ENCODE assay signal across 18 cellular contexts in the genomic region with DNA sequence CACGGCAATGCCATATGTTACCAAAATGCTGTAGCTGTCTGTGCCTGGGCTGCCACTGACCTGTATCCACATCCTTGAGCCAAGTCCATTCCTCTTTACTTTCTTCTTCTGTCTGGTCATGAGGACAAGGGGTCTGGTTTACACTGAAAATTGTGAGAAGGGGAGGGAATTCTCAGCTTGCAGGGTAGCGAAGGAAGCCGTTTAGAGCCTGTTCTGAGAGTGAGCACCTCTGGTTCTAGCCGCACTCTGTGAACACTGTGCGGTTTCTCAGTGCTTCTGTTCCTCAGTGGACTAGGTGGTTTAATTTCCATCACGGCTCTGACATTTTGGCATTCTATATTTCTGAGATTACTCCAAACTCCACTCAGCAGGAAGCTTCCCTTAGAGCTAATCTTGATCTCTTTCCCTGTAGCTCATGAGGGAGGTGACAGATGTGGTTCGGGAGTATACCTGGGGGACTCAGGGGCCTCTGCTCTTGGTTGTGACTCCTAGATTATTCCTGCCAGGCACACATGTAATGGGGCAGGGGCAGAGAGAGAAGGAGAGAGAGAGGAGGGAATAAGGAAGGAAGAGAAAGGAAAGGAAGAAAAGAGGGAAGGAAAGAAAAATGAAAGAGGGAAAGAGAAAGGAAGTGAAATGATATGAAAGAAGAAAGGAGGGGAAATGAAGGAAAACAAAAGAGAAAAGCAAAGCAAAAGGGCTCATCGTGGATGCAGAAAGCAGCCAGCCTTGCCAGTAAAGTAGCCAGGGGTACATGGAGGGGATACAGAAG. TPM values are rescaled to one million over a fixed set of nuclear protein-coding genes. Genes with fewer than 3 reads are reported as not detected.
DNase-seq lines count a peak whose midpoint lies in the region; ATAC-seq and TF ChIP-seq lines count a peak whose summit lies in the region.
"Had no signal": no experiment of that assay in that cellular context is flagged by ENCODE, and none has a peak within 500 bp of the region (broad histone marks: within the 10 kb centered on the region; RNA-seq: fewer than 3 reads in every experiment).

No MANE protein-coding gene starts in this region.

- peak overlapping the region in 6 of 11 experiments; percentile 1 to 40 (median 13); a peak in 5 of 22 replicates for H3K9ac ChIP-seq in BLaER1 treated with 17β-estradiol and CSF1 and Interleukin-3, amounts not matched to agents 10 nM and 100 nM
- H3K9ac ChIP-seq in GM23248 = no peak overlapping the region

- DNase-seq in GM23248 (no peak), immature natural killer cell (no peak), NCI-H187 (lab: John Stamatoyannopoulos, UW) (no peak), iPS-NIHi7 (ENCODE audit: extremely low spot score) (no peak), AG20443 (ENCODE audit: low spot score) (no peak)
- peak; percentile 39 for DNase-seq in activated CD8-positive, alpha-beta T cell treated with anti-CD3 and anti-CD28 coated beads for 36 hours
- DNase-seq in NK-92 treated with Interleukin-12 subunit alpha and Interleukin-12 subunit beta, amount 100 ng/mL, for 24 hours (lab: John Stamatoyannopoulos, UW) = no peak
- DNase-seq: cortex of kidney; esophagus squamous epithelium; left ventricle myocardium inferior; stimulated activated naive CD4-positive, alpha-beta T cell; T-helper 9 cell; uterus had no signal

- no peak for TF ChIP-seq CTCF in activated CD8-positive, alpha-beta T cell treated with anti-CD3 and anti-CD28 coated beads for 36 hours (IDR thresholded peaks at IDR 0.05)

- no peaks in the 10 kb centered on the region for H3K9me3 ChIP-seq in BLaER1 treated with 17β-estradiol and CSF1 and Interleukin-3, amounts not matched to agents 10 nM and 100 nM (replicated peaks in 1 of 11)
- H3K9me3 ChIP-seq in GM23248 (ENCODE audit: low read depth) = no peaks in the 10 kb centered on the region
- H3K9me3 ChIP-seq: esophagus squamous epithelium, left ventricle myocardium inferior, right atrium auricular region, uterus had no signal

- peak; percentile 1 for ATAC-seq in activated CD8-positive, alpha-beta T cell treated with anti-CD3 and anti-CD28 coated beads for 36 hours

- peak overlapping the region; percentile 70 to 92 (median 86) for H3K4me2 ChIP-seq in BLaER1 treated with 17β-estradiol and CSF1 and Interleukin-3, amounts not matched to agents 10 nM and 100 nM
- H3K4me2 ChIP-seq in GM23248 (ENCODE audit: unreplicated experiment) = peak overlapping the region; percentile 28

- no peaks in the 10 kb centered on the region for H3K36me3 ChIP-seq in BLaER1 treated with 17β-estradiol and CSF1 and Interleukin-3, amounts not matched to agents 10 nM and 100 nM
- no peaks in the 10 kb centered on the region for H3K36me3 ChIP-seq in GM23248 (ENCODE audit: low read depth)
- H3K36me3 ChIP-seq: esophagus squamous epithelium, left ventricle myocardium inferior, right atrium auricular region, uterus had no signal

- no peaks in the 10 kb centered on the region for H3K9me3 Mint-ChIP-seq in activated CD8-positive, alpha-beta T cell treated with anti-CD3 and anti-CD28 coated beads for 36 hours
- H3K9me3 Mint-ChIP-seq in immature natural killer cell = no peaks in the 10 kb centered on the region

- H3K4me3 Mint-ChIP-seq in activated CD8-positive, alpha-beta T cell treated with anti-CD3 and anti-CD28 coated beads for 36 hours = peak overlapping the region; percentile 62
- H3K4me3 Mint-ChIP-seq in immature natural killer cell = peak overlapping the region; percentile 75 to 91 (median 82)

- in situ Hi-C loops in GM23248 (cut with MboI) = no loop called here

- H3K9me2 ChIP-seq in GM23248 (ENCODE audit: insufficient read depth) = no peaks in the 10 kb centered on the region

- no peaks in the 10 kb centered on the region for H3K36me3 Mint-ChIP-seq in activated CD8-positive, alpha-beta T cell treated with anti-CD3 and anti-CD28 coated beads for 36 hours (ENCODE audit: low read depth)
- H3K36me3 Mint-ChIP-seq in immature natural killer cell = no peaks in the 10 kb centered on the region

- peaks cover 61 to 88% (median 86%) of the 10 kb centered on the region in 10 experiments for H3K4me1 ChIP-seq in BLaER1 treated with 17β-estradiol and CSF1 and Interleukin-3, amounts not matched to agents 10 nM and 100 nM
- H3K4me1 ChIP-seq in GM23248 (ENCODE audit: insufficient read depth) = peaks cover 19% of the 10 kb centered on the region
- H3K4me1 ChIP-seq: uterus had no signal

- H3K4me3 ChIP-seq in BLaER1 treated with 17β-estradiol and CSF1 and Interleukin-3, amounts not matched to agents 10 nM and 100 nM = 0 out of 20 replicates have a peak overlapping the region, but pooled peaks of 1 of the 10 experiments have one; percentile 12
- no peak overlapping the region for H3K4me3 ChIP-seq in GM23248
- H3K4me3 ChIP-seq: esophagus squamous epithelium, left ventricle myocardium inferior, right atrium auricular region, uterus had no signal

- 45% methylated on average over 8 of the region's 8 CpGs for WGBS in GM23248 (ENCODE audit: low coverage in 1 of 2, low lambda C conversion rate in 2 of 2, missing lambda C conversion rate in 2 of 2), 2 experiments

- H3K79me2 ChIP-seq in GM23248 (ENCODE audit: insufficient read depth) = no peaks in the 10 kb centered on the region

- H3K27ac ChIP-seq in BLaER1 treated with 17β-estradiol and CSF1 and Interleukin-3, amounts not matched to agents 10 nM and 100 nM = peak overlapping the region in 6 of 11 experiments; percentile 1 to 50 (median 41); a peak in 6 of 22 replicates
- H3K27ac ChIP-seq in GM23248 = no peak overlapping the region
- H3K27ac ChIP-seq: C4-2B, esophagus squamous epithelium, left ventricle myocardium inferior, right atrium auricular region, uterus had no signal

- POLR2A ChIA-PET in activated CD8-positive, alpha-beta T cell treated with anti-CD3 and anti-CD28 coated beads for 36 hours (lab: Charles Lee) = interaction anchor here (0.6 to 11.4 kb wide), 13 partner anchors 9 to 389 kb away, joined by 3 to 233 read pairs (median 4); a partner anchor contains a TSS

- H3K27me3 ChIP-seq in BLaER1 treated with 17β-estradiol and CSF1 and Interleukin-3, amounts not matched to agents 10 nM and 100 nM = peaks cover 0 to 60% (median 0%) of the 10 kb centered on the region in 11 experiments; a peak in 7 of 22 replicates
- H3K27me3 ChIP-seq in GM23248 (replicated peaks; ENCODE audit: insufficient read depth) = peaks cover 53% of the 10 kb centered on the region

- CTCF ChIA-PET in activated CD8-positive, alpha-beta T cell treated with anti-CD3 and anti-CD28 coated beads for 36 hours (lab: Charles Lee) = interaction anchor here (0.9 to 13.9 kb wide), 10 partner anchors 8 to 227 kb away, joined by 3 to 240 read pairs (median 4); a partner anchor contains a TSS

- no peaks in the 10 kb centered on the region for H3K27me3 Mint-ChIP-seq in activated CD8-positive, alpha-beta T cell treated with anti-CD3 and anti-CD28 coated beads for 36 hours
- H3K27me3 Mint-ChIP-seq in immature natural killer cell (ENCODE audit: low read depth in 3 of 3) = peaks cover 12 to 22% (median 16%) of the 10 kb centered on the region in 3 donors

- H3K4me1 Mint-ChIP-seq in activated CD8-positive, alpha-beta T cell treated with anti-CD3 and anti-CD28 coated beads for 36 hours (ENCODE audit: low read depth) = peaks cover 89% of the 10 kb centered on the region
- peaks cover 86 to 89% of the 10 kb centered on the region in 2 donors for H3K4me1 Mint-ChIP-seq in immature natural killer cell

- H4K20me1 ChIP-seq in BLaER1 treated with 17β-estradiol and CSF1 and Interleukin-3, amounts not matched to agents 10 nM and 100 nM = peaks cover 0 to 83% (median 0%) of the 10 kb centered on the region in 11 experiments; a peak in 6 of 22 replicates
- no peaks in the 10 kb centered on the region for H4K20me1 ChIP-seq in GM23248 (ENCODE audit: insufficient read depth)

- H3F3A ChIP-seq in GM23248 (ENCODE audit: insufficient read depth) = no peaks in the 10 kb centered on the region

- intact Hi-C loops in activated CD8-positive, alpha-beta T cell treated with anti-CD3 and anti-CD28 coated beads for 36 hours (cut with micrococcal nuclease) = loop anchor here (2.0 kb wide), 2 partner anchors 14 to 16 kb away; a partner anchor contains a TSS

- H2AFZ ChIP-seq in GM23248 = no peak overlapping the region

- H3K27ac Mint-ChIP-seq in activated CD8-positive, alpha-beta T cell treated with anti-CD3 and anti-CD28 coated beads for 36 hours = peak overlapping the region; percentile 94
- H3K27ac Mint-ChIP-seq in immature natural killer cell = peak overlapping the region; percentile 91 to 99 (median 95)

RNA-seq across cellular contexts. Expression of a gene that starts 14.2 kb away (rescaled TPM):
- not detected in 2 replicates for total RNA-seq in GM23248 (2014; rRNA removed; shearing (Covaris generic))
- polyA plus RNA-seq in GM23248 (2016; fragmentation: Nextera tagmentation; extraction: Ambion mirVana) = not detected in 2 replicates
- total RNA-seq in activated CD8-positive, alpha-beta T cell treated with anti-CD3 and anti-CD28 coated beads for 36 hours = 10 to 100 TPM; 53.0 to 56.9 TPM
- 100 to 1,000 TPM; 199 to 385 (median 225) TPM for polyA plus RNA-seq in immature natural killer cell
- total RNA-seq: NCI-H460 had no signal
- polyA plus RNA-seq: neural cell had no signal

RNA-seq across cellular contexts. Expression of a gene that starts 24.9 kb away (rescaled TPM):
- 12.3 and 25.8 TPM in 2 replicates for total RNA-seq in GM23248 (2014; rRNA removed; shearing (Covaris generic))
- 1.1 and 1.2 TPM in 2 replicates for polyA plus RNA-seq in GM23248 (2016; fragmentation: Nextera tagmentation; extraction: Ambion mirVana)
- total RNA-seq in activated CD8-positive, alpha-beta T cell treated with anti-CD3 and anti-CD28 coated beads for 36 hours = 10 to 100 TPM; 12.4 to 13.6 TPM
- 1 to 10 TPM; 1.3 to 2.3 (median 2.2) TPM for polyA plus RNA-seq in immature natural killer cell

Comparison
In these comparisons a context has a peak if more than half of its experiments do, and no peak if none do; other contexts are left out.
1. RNA of a gene that starts 14.2 kb away (total RNA-seq): 53.0 to 56.9 TPM in activated CD8-positive, alpha-beta T cell treated with anti-CD3 and anti-CD28 coated beads for 36 hours; not detected in GM23248; every median in the first group is over 10 times any median in the second.